Comparison of ENCODE assay signal across 9 cellular contexts in the genomic region with DNA sequence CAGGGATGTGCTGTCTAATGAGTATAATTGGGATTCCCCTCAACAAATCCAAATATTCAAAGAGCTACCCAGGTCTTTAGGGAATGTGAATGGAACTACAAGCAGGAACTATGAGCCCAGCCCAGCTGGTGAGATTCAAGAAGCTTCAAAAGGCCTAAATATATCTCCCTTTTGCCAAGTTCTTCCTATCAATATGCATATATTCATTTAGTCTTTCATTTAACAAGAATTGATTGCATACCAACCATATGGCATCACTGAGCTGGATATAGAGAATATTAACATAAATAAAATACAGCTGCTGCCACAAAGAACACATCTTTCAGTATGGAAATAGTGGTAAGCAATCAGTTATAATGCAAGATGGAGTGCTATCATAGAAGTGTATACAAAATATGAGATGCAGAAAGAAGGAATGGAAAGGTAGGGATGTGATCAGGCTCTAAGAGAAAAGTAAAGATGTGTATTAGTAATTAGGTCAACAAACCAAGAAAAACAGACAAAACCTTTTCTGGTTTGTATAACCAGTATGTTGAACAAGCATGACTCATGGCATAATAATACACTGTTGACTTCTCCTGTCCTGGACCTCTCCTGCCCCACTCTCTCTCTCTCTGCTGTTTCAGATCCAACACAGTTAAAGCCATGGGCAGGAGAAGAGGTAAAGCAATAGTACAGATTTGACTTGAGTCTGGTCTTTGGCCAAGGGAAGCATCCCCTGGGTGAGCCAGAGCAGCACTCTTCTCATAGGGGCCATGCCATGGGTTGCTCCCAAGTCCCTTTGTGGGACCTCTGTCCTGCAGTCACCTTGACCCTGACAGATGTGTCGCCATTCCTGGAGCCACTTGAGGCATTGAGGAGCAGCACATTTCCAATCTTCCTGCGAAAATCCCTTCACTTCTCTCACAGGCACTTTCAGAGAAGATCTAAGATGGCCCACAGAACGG. TPM values are rescaled to one million over a fixed set of nuclear protein-coding genes. Genes with fewer than 3 reads are reported as not detected.
DNase-seq lines count a peak whose midpoint lies in the region; ATAC-seq, FAIRE-seq and TF ChIP-seq lines count a peak whose summit lies in the region.
"Had no signal": no experiment of that assay in that cellular context is flagged by ENCODE, and none has a peak within 500 bp of the region (broad histone marks: within the 10 kb centered on the region; RNA-seq: fewer than 3 reads in every experiment).

No MANE protein-coding gene starts in this region.

- peak; percentile 20 for DNase-seq in CD1c-positive myeloid dendritic cell (ENCODE audit: extremely low spot score)
- peak; percentile 46 to 98 for DNase-seq in PC-9
- peak; percentile 80 for DNase-seq in endothelial cell of umbilical vein (ENCODE audit: low read depth, low spot score)
- DNase-seq in neural progenitor cell (ENCODE audit: low spot score) = no peak
- DNase-seq in lower leg skin (ENCODE audit: low spot score in 2 of 2) = no peak
- no peak for DNase-seq in NOMO-1 treated with DMSO at 0.1 percent for 48 hours (lab: John Stamatoyannopoulos, UW; ENCODE audit: unreplicated experiment)
- DNase-seq: retina had no signal

- CTCF ChIA-PET in PC-9 (lab: Charles Lee) = interaction anchor here (0.7 to 0.9 kb wide), 2 partner anchors 68 to 149 kb away, joined by 3 to 5 read pairs; no protein-coding TSS in a partner anchor
- CTCF ChIA-PET in endothelial cell of umbilical vein (lab: Charles Lee) = interaction anchor here (0.8 to 1.9 kb wide), 7 partner anchors 13 to 133 kb away, joined by 3 to 15 read pairs (median 5); a partner anchor contains a TSS

- H3K36me3 ChIP-seq in PC-9 (ENCODE audit: low read depth) = no peaks in the 10 kb centered on the region
- no peaks in the 10 kb centered on the region for H3K36me3 ChIP-seq in endothelial cell of umbilical vein (ENCODE audit: control insufficient read depth in 2 of 2, extremely low read depth in 1 of 2, insufficient read depth in 2 of 2, low read length in 2 of 2)
- no peaks in the 10 kb centered on the region for H3K36me3 ChIP-seq in neural progenitor cell

- BruUV-seq in PC-9 (replicated peaks; lab: Mats Ljungman, UMichigan) (TSS peak; percentile 62), endothelial cell of umbilical vein (replicated peaks; lab: Mats Ljungman, UMichigan) (no TSS peak)

- H3K27ac Mint-ChIP-seq in neural progenitor cell = peak overlapping the region; percentile 99

- H3K9ac ChIP-seq in endothelial cell of umbilical vein (replicated peaks; ENCODE audit: extremely low read depth, insufficient read depth, low read length) (peak overlapping the region; percentile 90), neural progenitor cell (no peak overlapping the region)

- FAIRE-seq in endothelial cell of umbilical vein (lab: Jason Lieb, UNC) = peak; percentile 92

- H3K27ac ChIP-seq in PC-9 (peak overlapping the region; percentile 97), endothelial cell of umbilical vein (ENCODE audit: insufficient read depth, low read depth, low read length) (peak overlapping the region; percentile 99), neural progenitor cell (no peak overlapping the region)

- peaks cover 2% of the 10 kb centered on the region for H3K9me3 Mint-ChIP-seq in neural progenitor cell

- no peak for TF ChIP-seq CTCF in PC-9 (conservative IDR thresholded peaks at IDR 0.05)
- no peak for TF ChIP-seq CTCF in endothelial cell of umbilical vein (IDR thresholded peaks at IDR 0.05; ENCODE audit: extremely low read depth in 1 of 2, insufficient read depth in 1 of 2, low read depth in 1 of 2, low read length in 2 of 2)
- TF ChIP-seq CTCF in neural progenitor cell (IDR thresholded peaks at IDR 0.05) = no peak
- TF ChIP-seq CTCF in lower leg skin (IDR thresholded peaks at IDR 0.05) = no peak

- H4K20me1 ChIP-seq in PC-9 (ENCODE audit: insufficient read depth) = no peaks in the 10 kb centered on the region
- no peaks in the 10 kb centered on the region for H4K20me1 ChIP-seq in endothelial cell of umbilical vein (replicated peaks; ENCODE audit: control insufficient read depth, extremely low read depth, insufficient read depth, low read length)
- no peaks in the 10 kb centered on the region for H4K20me1 ChIP-seq in neural progenitor cell (ENCODE audit: low read depth)

- peak overlapping the region; percentile 69 for H3K4me2 ChIP-seq in PC-9
- peak overlapping the region; percentile 69 for H3K4me2 ChIP-seq in endothelial cell of umbilical vein (ENCODE audit: insufficient read depth, low read length)
- no peak overlapping the region for H3K4me2 ChIP-seq in neural progenitor cell

- WGBS in lower leg skin, 2 donors = 93 to 96% methylated on average over 3 of the region's 3 CpGs

- peaks cover 60% of the 10 kb centered on the region for H3F3A ChIP-seq in PC-9 (ENCODE audit: insufficient read depth, low read depth)
- no peaks in the 10 kb centered on the region for H3F3A ChIP-seq in neural progenitor cell (ENCODE audit: low read depth)

- dilution Hi-C loops in endothelial cell of umbilical vein (cut with MboI; ENCODE audit: extremely low pct_ligation_motif_present, low sequenced_read_pairs) = no loop called here

- ATAC-seq in HG02588 (IDR thresholded peaks at IDR 0.05; ENCODE audit: unreplicated experiment) (no peak), HG03571 (IDR thresholded peaks at IDR 0.05; ENCODE audit: unreplicated experiment) (no peak)

- peaks cover 6% of the 10 kb centered on the region for H3K27me3 Mint-ChIP-seq in neural progenitor cell (ENCODE audit: insufficient read depth, low read depth)

- POLR2A ChIA-PET in PC-9 (lab: Charles Lee; ENCODE audit: unreplicated experiment) = interaction anchor here (0.6 to 1.1 kb wide), 5 partner anchors 14 to 258 kb away, joined by 3 to 5 read pairs (median 4); a partner anchor contains a TSS
- POLR2A ChIA-PET in endothelial cell of umbilical vein (lab: Charles Lee) = interaction anchor here (1.5 kb wide), 1 partner anchor 70 kb away, joined by 3 read pairs; a partner anchor contains a TSS

- no peaks in the 10 kb centered on the region for H3K27me3 ChIP-seq in PC-9 (ENCODE audit: insufficient read depth, low read depth)
- H3K27me3 ChIP-seq in endothelial cell of umbilical vein (ENCODE audit: control insufficient read depth in 2 of 2, insufficient read depth in 2 of 2, low read length in 2 of 2) = no peaks in the 10 kb centered on the region
- H3K27me3 ChIP-seq in neural progenitor cell = no peaks in the 10 kb centered on the region

- H3K9me2 ChIP-seq in PC-9 (ENCODE audit: insufficient read depth) = no peaks in the 10 kb centered on the region

- peaks cover 58% of the 10 kb centered on the region for H3K4me1 Mint-ChIP-seq in neural progenitor cell

- no peak overlapping the region for H3K4me3 Mint-ChIP-seq in neural progenitor cell

- H3K4me1 ChIP-seq in PC-9 (replicated peaks; ENCODE audit: insufficient read depth) = peaks cover 89% of the 10 kb centered on the region
- peaks cover 69% of the 10 kb centered on the region for H3K4me1 ChIP-seq in endothelial cell of umbilical vein (ENCODE audit: control insufficient read depth, extremely low read depth, insufficient read depth, low read length)
- peaks cover 6% of the 10 kb centered on the region for H3K4me1 ChIP-seq in neural progenitor cell

- no peaks in the 10 kb centered on the region for H3K9me1 ChIP-seq in endothelial cell of umbilical vein (replicated peaks; ENCODE audit: control insufficient read depth, extremely low read depth, insufficient read depth, low read length)

- no peaks in the 10 kb centered on the region for H3K79me2 ChIP-seq in PC-9 (ENCODE audit: low read depth)
- H3K79me2 ChIP-seq in endothelial cell of umbilical vein (ENCODE audit: control insufficient read depth, insufficient read depth, low read length) = no peaks in the 10 kb centered on the region
- no peaks in the 10 kb centered on the region for H3K79me2 ChIP-seq in neural progenitor cell (ENCODE audit: low read depth)

- no peak overlapping the region for H2AFZ ChIP-seq in PC-9
- H2AFZ ChIP-seq in endothelial cell of umbilical vein (ENCODE audit: low read depth, low read length) = no peak overlapping the region
- no peak overlapping the region for H2AFZ ChIP-seq in neural progenitor cell (replicated peaks)

- TF ChIP-seq POLR2A in endothelial cell of umbilical vein (IDR thresholded peaks at IDR 0.05; ENCODE audit: low read depth, low read length) = peak; percentile 63
- TF ChIP-seq POLR2A in lower leg skin (IDR thresholded peaks at IDR 0.05) = no peak

- peaks cover 1% of the 10 kb centered on the region for H3K36me3 Mint-ChIP-seq in neural progenitor cell

- intact Hi-C loops in PC-9 (cut with micrococcal nuclease; ENCODE audit: unreplicated experiment) (loop anchor here (1.0 to 5.0 kb wide), 8 partner anchors 23 to 379 kb away; no protein-coding TSS in a partner anchor), endothelial cell of umbilical vein (cut with micrococcal nuclease) (loop anchor here (1.0 to 5.0 kb wide), 6 partner anchors 59 to 281 kb away; a partner anchor contains a TSS), lower leg skin (cut with DNase I; ENCODE audit: low total_unique reads) (no loop called here)

- H3K4me3 ChIP-seq in PC-9 (peak overlapping the region; percentile 7; the same call in 1 of the 2 replicates), endothelial cell of umbilical vein (replicated peaks in 1 of 3; ENCODE audit: insufficient read depth in 1 of 3, low read depth in 1 of 3, low read length in 3 of 3) (peak overlapping the region in 1 of 3 experiments; percentile 1), neural progenitor cell (no peak overlapping the region), lower leg skin (ENCODE audit: low read depth, poor library complexity, severe bottlenecking) (no peak overlapping the region)

- H3K9me3 ChIP-seq in PC-9 (ENCODE audit: insufficient read depth, low read depth) (no peaks in the 10 kb centered on the region; the same call in 1 of the 2 replicates), endothelial cell of umbilical vein (replicated peaks; ENCODE audit: control insufficient read depth, insufficient read depth, low read length) (no peaks in the 10 kb centered on the region), neural progenitor cell (ENCODE audit: low read depth) (no peaks in the 10 kb centered on the region)

TF ChIP-seq in endothelial cell of umbilical vein, 7 proteins besides CTCF, POLR2A, EP300 and RAD21 (continues in another document):
- TF ChIP-seq JUN (IDR thresholded peaks at IDR 0.05; ENCODE audit: borderline replicate concordance, insufficient read depth, insufficient read length, low read depth) = peak; percentile 82
- TF ChIP-seq FOS (IDR thresholded peaks at IDR 0.05; ENCODE audit: borderline replicate concordance, insufficient read depth, low read length) = peak; percentile 94

RNA-seq across cellular contexts. Expression of a gene that starts 58.6 kb away (rescaled TPM):
- 221 and 235 TPM in 2 replicates for total RNA-seq in PC-9 (2021)
- total RNA-seq in endothelial cell of umbilical vein = 240 and 278 TPM in 2 replicates
- polyA plus RNA-seq in endothelial cell of umbilical vein = 146 and 161 TPM in 2 replicates
- 203 and 208 TPM in 2 replicates for polyA plus RNA-seq in endothelial cell of umbilical vein (2011; cell fraction: cytosol; rRNA removed)
- 125 and 127 TPM in 2 replicates for polyA plus RNA-seq in endothelial cell of umbilical vein (2011; cell fraction: nucleus; rRNA removed)
- 434 and 459 TPM in 2 replicates for polyA plus RNA-seq in endothelial cell of umbilical vein (2012)
- polyA minus RNA-seq in endothelial cell of umbilical vein = 298 and 340 TPM in 2 replicates
- polyA minus RNA-seq in endothelial cell of umbilical vein (2011; cell fraction: cytosol; rRNA and poly(A)+ RNA removed) = 250 TPM
- polyA minus RNA-seq in endothelial cell of umbilical vein (2011; cell fraction: nucleus; rRNA and poly(A)+ RNA removed) = 104 and 133 TPM in 2 replicates
- total RNA-seq in neural progenitor cell (ENCODE audit: low replicate concordance) = 266 and 282 TPM in 2 replicates
- 10 to 100 TPM in 2 of 4 donors, 1 to 10 TPM in 2; 7.5 to 32.1 (median 13.7) TPM for total RNA-seq in lower leg skin

Comparison
In these comparisons a context has a peak if more than half of its experiments do, and no peak if none do; other contexts are left out.
1. DNase-seq: peak in CD1c-positive myeloid dendritic cell (single experiment), PC-9 (2 of 2) and endothelial cell of umbilical vein (single experiment); none in neural progenitor cell (single experiment), lower leg skin (0 of 2) and NOMO-1 treated with DMSO at 0.1 percent for 48 hours (single experiment).